ENCODE assay signal across 9 cellular contexts in the genomic region with DNA sequence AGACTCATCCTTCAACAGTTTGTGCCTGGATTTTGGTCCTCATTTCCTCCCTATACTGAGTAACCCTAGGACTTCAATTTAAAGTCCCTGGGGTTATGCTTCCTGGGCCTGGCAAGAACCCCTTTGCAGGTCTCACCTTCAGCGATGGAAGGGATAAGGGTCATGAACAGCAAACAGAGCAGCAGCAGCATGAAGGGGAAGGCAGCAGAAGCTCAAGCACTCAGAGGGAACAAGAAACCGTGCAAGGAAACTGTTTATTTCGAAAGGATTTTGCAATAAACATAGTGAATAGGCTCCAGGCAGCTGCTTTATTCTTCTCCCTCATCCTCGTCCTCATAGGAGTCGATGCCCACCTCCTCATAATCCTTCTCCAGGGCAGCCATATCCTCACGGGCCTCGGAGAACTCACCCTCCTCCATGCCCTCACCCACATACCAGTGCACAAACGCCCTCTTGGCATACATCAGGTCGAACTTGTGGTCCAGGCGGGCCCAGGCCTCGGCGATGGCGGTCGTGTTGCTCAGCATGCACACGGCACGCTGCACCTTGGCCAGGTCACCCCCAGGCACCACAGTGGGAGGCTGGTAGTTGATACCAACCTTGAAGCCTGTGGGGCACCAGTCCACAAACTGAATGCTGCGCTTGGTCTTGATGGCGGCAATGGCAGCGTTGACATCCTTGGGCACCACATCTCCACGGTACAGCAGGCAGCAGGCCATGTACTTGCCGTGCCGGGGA. TPM values are rescaled to one million over a fixed set of nuclear protein-coding genes. Genes with fewer than 3 reads are reported as not detected.
DNase-seq lines count a peak whose midpoint lies in the region; ATAC-seq and FAIRE-seq lines count a peak whose summit lies in the region.
"Had no signal": no experiment of that assay in that cellular context is flagged by ENCODE, and none has a peak within 500 bp of the region (broad histone marks: within the 10 kb centered on the region; RNA-seq: fewer than 3 reads in every experiment).

No MANE protein-coding gene starts in this region.

- peak overlapping the region; percentile 77 to 78 for H3K9ac ChIP-seq in mucosa of rectum (ENCODE audit: low read depth in 1 of 2, low read length in 2 of 2)

- H3K27me3 ChIP-seq in right cardiac atrium (ENCODE audit: control insufficient read depth, insufficient read depth) (no peaks in the 10 kb centered on the region), mucosa of rectum (ENCODE audit: control insufficient read depth in 2 of 2, insufficient read depth in 2 of 2, low read length in 2 of 2) (no peaks in the 10 kb centered on the region)

- in situ Hi-C loops in ACHN (cut with HindIII; ENCODE audit: low pct_ligation_motif_present, low pct_unique_long_range_greater_than_20kb, low sequenced_read_pairs) = no loop called here

- 88% methylated on average over 22 of the region's 22 CpGs for WGBS in right cardiac atrium

- H3K9me3 ChIP-seq in right cardiac atrium (ENCODE audit: control insufficient read depth, low read length) = no peaks in the 10 kb centered on the region
- H3K9me3 ChIP-seq in mucosa of rectum (ENCODE audit: control insufficient read depth in 2 of 2, low read length in 2 of 2) = no peaks in the 10 kb centered on the region

- H3K4me3 ChIP-seq in right cardiac atrium (ENCODE audit: low read length) (no peak overlapping the region), mucosa of rectum (ENCODE audit: low read length in 2 of 2) (peak overlapping the region; percentile 19 to 64)

- H3K27ac ChIP-seq in right cardiac atrium (ENCODE audit: low read length) = peak overlapping the region; percentile 84
- H3K27ac ChIP-seq in angular gyrus (ENCODE audit: low read depth, low read length) = peak overlapping the region; percentile 86
- peak overlapping the region; percentile 98 for H3K27ac ChIP-seq in mucosa of rectum (ENCODE audit: low read depth in 2 of 2, low read length in 2 of 2)

- no peak for FAIRE-seq in GM19239 (lab: Jason Lieb, UNC)

- peak in 1 of 3 donors; percentile 54 for DNase-seq in right cardiac atrium
- DNase-seq in Right ventricle myocardium inferior (ENCODE audit: missing footprints) = no peak
- no peak for DNase-seq in AG08396 (ENCODE audit: low spot score)
- no peak for DNase-seq in activated gamma-delta T cell (lab: John Stamatoyannopoulos, UW)
- no peak for DNase-seq in ACHN
- no peak for DNase-seq in GM19239 (ENCODE audit: insufficient read length, low spot score)

- peaks cover 15% of the 10 kb centered on the region for H3K4me1 ChIP-seq in right cardiac atrium (ENCODE audit: control insufficient read depth, insufficient read depth, low read length)
- H3K4me1 ChIP-seq in mucosa of rectum (ENCODE audit: control insufficient read depth in 2 of 2, insufficient read depth in 2 of 2, low read length in 2 of 2) = peaks cover 75 to 77% of the 10 kb centered on the region in 2 donors

- no peak for ATAC-seq in right cardiac atrium
- no peak for ATAC-seq in Right ventricle myocardium inferior

- H3K36me3 ChIP-seq in mucosa of rectum (ENCODE audit: control insufficient read depth in 2 of 2, insufficient read depth in 2 of 2, low read length in 2 of 2) = peaks cover 17 to 32% of the 10 kb centered on the region in 2 donors

- intact Hi-C loops in right cardiac atrium (cut with DNase I) = no loop called here
- intact Hi-C loops in Right ventricle myocardium inferior (cut with DNase I) = no loop called here

RNA-seq across cellular contexts. Expression of a gene that starts 2.8 kb away (rescaled TPM):
- total RNA-seq in right cardiac atrium = not detected
- polyA plus RNA-seq in right cardiac atrium = not detected
- not detected for total RNA-seq in Right ventricle myocardium inferior
- polyA plus RNA-seq: adipose tissue had no signal

RNA-seq across cellular contexts. Expression of a gene that starts 3.5 kb away (rescaled TPM):
- total RNA-seq in right cardiac atrium (10 to 100 TPM; 27.6 to 88.6 (median 64.3) TPM), Right ventricle myocardium inferior (128 TPM)
- polyA plus RNA-seq in right cardiac atrium = 131 TPM

RNA-seq across cellular contexts. Expression of a gene that starts 4.9 kb away (rescaled TPM):
- 10 to 100 TPM; 17.5 to 19.7 (median 19.3) TPM for total RNA-seq in right cardiac atrium
- polyA plus RNA-seq in right cardiac atrium = 22.2 TPM
- 17.1 TPM for total RNA-seq in Right ventricle myocardium inferior

RNA-seq across cellular contexts. Expression of a gene that starts 5.0 kb away (rescaled TPM):
- total RNA-seq in right cardiac atrium (1 to 10 TPM; 2.7 to 3.8 (median 3.3) TPM), Right ventricle myocardium inferior (1.8 TPM)
- polyA plus RNA-seq in right cardiac atrium = 3.1 TPM

RNA-seq across cellular contexts. Expression of a gene that starts 20.6 kb away (rescaled TPM):
- total RNA-seq in right cardiac atrium = 10 to 100 TPM; 14.9 to 32.0 (median 27.2) TPM
- 20.1 TPM for polyA plus RNA-seq in right cardiac atrium
- total RNA-seq in Right ventricle myocardium inferior = 26.6 TPM
